Comparison of ENCODE assay signal across 8 cellular contexts in the genomic region with DNA sequence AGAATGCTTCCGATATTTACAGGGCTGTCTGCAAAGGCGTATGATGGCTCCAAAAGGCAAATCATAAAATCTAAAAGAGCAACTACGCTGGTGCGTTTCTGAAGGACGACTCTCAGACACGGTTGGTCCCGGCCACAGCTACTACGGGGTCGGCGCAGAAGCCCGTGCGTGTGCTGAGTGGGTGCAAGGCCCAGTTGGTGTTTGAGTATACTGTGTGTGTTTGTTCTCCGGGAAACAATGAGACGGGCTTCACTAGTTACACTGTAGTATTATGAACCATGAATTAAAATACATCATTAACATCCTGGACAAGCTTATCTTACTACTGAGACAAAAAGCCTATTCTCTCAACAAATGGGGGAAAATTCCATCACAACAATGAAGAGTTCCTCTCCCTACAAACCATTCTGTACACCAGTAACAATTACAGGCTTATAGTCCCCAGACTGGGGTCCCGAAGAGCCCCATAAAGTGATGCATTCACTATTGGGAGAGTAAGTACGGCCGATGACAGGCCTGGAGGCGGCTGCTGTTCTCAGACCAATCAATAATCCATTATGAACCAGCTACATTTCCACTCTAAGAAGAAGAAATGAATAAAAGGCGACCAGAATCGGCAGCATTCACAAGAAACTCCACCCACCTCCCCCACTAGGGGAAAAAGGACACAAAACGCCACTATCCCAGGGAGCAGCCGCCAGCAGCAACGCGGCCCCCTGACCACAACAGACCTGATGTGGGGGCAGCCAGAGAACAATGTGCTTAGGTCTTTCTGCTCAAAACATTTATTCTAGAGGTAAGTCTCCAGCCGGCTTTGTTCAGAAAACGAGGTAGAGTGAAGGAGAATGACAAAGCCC. TPM values are rescaled to one million over a fixed set of nuclear protein-coding genes. Genes with fewer than 3 reads are reported as not detected.
DNase-seq lines count a peak whose midpoint lies in the region; ATAC-seq and TF ChIP-seq lines count a peak whose summit lies in the region.

No MANE protein-coding gene starts in this region.

- intact Hi-C loops in CD4-positive, alpha-beta memory T cell (cut with micrococcal nuclease), result loop anchor here (5.0 kb wide), 1 partner anchor 46 kb away; the partner anchor contains the start of gene ZNF516
- intact Hi-C loops in right cardiac atrium (cut with DNase I), result loop anchor here in 1 of 4 donors (5.0 kb wide), 1 partner anchor 41 kb away; no protein-coding TSS in a partner anchor
- intact Hi-C loops in sigmoid colon (cut with DNase I), result loop anchor here (2.0 kb wide), 1 partner anchor 41 kb away; no protein-coding TSS in a partner anchor

- peaks cover 14 to 38% (median 25%) of the 10 kb centered on the region in 4 donors for H3K4me1 Mint-ChIP-seq in CD4-positive, alpha-beta memory T cell
- H3K4me1 Mint-ChIP-seq in activated naive CD8-positive, alpha-beta T cell treated with anti-CD3 and anti-CD28 coated beads for 36 hours, result peaks cover 44% of the 10 kb centered on the region

- peak overlapping the region in 1 of 2 donors; percentile 54 for H3K4me3 ChIP-seq in CD4-positive, alpha-beta memory T cell (ENCODE audit: low read length in 2 of 2)
- peak overlapping the region; percentile 60 for H3K4me3 ChIP-seq in right cardiac atrium (ENCODE audit: low read length)
- H3K4me3 ChIP-seq in sigmoid colon, result peak overlapping the region; percentile 40 to 64 (median 59)

- peak overlapping the region; percentile 83 to 92 (median 88) for H3K4me3 Mint-ChIP-seq in CD4-positive, alpha-beta memory T cell
- H3K4me3 Mint-ChIP-seq in activated naive CD8-positive, alpha-beta T cell treated with anti-CD3 and anti-CD28 coated beads for 36 hours, result peak overlapping the region; percentile 82

- H3K36me3 ChIP-seq in CD4-positive, alpha-beta memory T cell (ENCODE audit: insufficient read depth, low read length), result no peaks in the 10 kb centered on the region
- H3K36me3 ChIP-seq in sigmoid colon, result no peaks in the 10 kb centered on the region

- H3K4me1 ChIP-seq in CD4-positive, alpha-beta memory T cell (ENCODE audit: insufficient read depth, low read length), result peaks cover 13% of the 10 kb centered on the region
- H3K4me1 ChIP-seq in right cardiac atrium (ENCODE audit: control insufficient read depth, insufficient read depth, low read length) (peaks cover 4% of the 10 kb centered on the region), sigmoid colon (peaks cover 0 to 92% (median 68%) of the 10 kb centered on the region in 4 donors)

- H3K27ac ChIP-seq in CD4-positive, alpha-beta memory T cell (ENCODE audit: low read depth, low read length), result no peak overlapping the region
- peak overlapping the region; percentile 84 for H3K27ac ChIP-seq in right cardiac atrium (ENCODE audit: low read length)
- peak overlapping the region; percentile 79 to 89 (median 86) for H3K27ac ChIP-seq in sigmoid colon

- ATAC-seq in HG03175 (IDR thresholded peaks at IDR 0.05; ENCODE audit: unreplicated experiment) (peak; percentile 54), right cardiac atrium (peak; percentile 58 to 65), HG03045 (IDR thresholded peaks at IDR 0.05; ENCODE audit: unreplicated experiment) (no peak)

- POLR2A ChIA-PET in CD4-positive, alpha-beta memory T cell (lab: Charles Lee; ENCODE audit: partially characterized antibody), result no interaction called here

- no peak for TF ChIP-seq POLR2A in sigmoid colon (IDR thresholded peaks at IDR 0.05)

- H3K36me3 Mint-ChIP-seq in CD4-positive, alpha-beta memory T cell, result no peaks in the 10 kb centered on the region
- peaks cover 6% of the 10 kb centered on the region for H3K36me3 Mint-ChIP-seq in activated naive CD8-positive, alpha-beta T cell treated with anti-CD3 and anti-CD28 coated beads for 36 hours

- peaks cover 23 to 30% of the 10 kb centered on the region in 2 donors for H3K27me3 Mint-ChIP-seq in CD4-positive, alpha-beta memory T cell
- no peaks in the 10 kb centered on the region for H3K27me3 Mint-ChIP-seq in activated naive CD8-positive, alpha-beta T cell treated with anti-CD3 and anti-CD28 coated beads for 36 hours

- DNase-seq in CD4-positive, alpha-beta memory T cell, result no peak
- DNase-seq in activated naive CD8-positive, alpha-beta T cell treated with anti-CD3 and anti-CD28 coated beads for 36 hours, result no peak
- peak in 1 of 3 donors; percentile 51 for DNase-seq in right cardiac atrium
- DNase-seq in sigmoid colon, result peak; percentile 63
- no peak for DNase-seq in kidney glomerular epithelial cell (lab: John Stamatoyannopoulos, UW)
- DNase-seq in activated effector memory CD4-positive, alpha-beta T cell treated with Interleukin-2 at 50 U/mL for 16 hours, result no peak

- CTCF ChIA-PET in CD4-positive, alpha-beta memory T cell (lab: Charles Lee; ENCODE audit: partially characterized antibody), result interaction anchor here (2.0 kb wide), 1 partner anchor 53 kb away, joined by 6 read pairs; no protein-coding TSS in a partner anchor

- peak overlapping the region in 2 of 7 donors; percentile 19 to 52 for H3K27ac Mint-ChIP-seq in CD4-positive, alpha-beta memory T cell
- peak overlapping the region; percentile 86 for H3K27ac Mint-ChIP-seq in activated naive CD8-positive, alpha-beta T cell treated with anti-CD3 and anti-CD28 coated beads for 36 hours

- no peaks in the 10 kb centered on the region for H3K27me3 ChIP-seq in CD4-positive, alpha-beta memory T cell (ENCODE audit: insufficient read depth, low read length)
- H3K27me3 ChIP-seq in right cardiac atrium (ENCODE audit: control insufficient read depth, insufficient read depth), result no peaks in the 10 kb centered on the region
- H3K27me3 ChIP-seq in sigmoid colon, result no peaks in the 10 kb centered on the region

- no peak for TF ChIP-seq EP300 in sigmoid colon (IDR thresholded peaks at IDR 0.05)

- peak in 1 of 4 experiments; percentile 11 for TF ChIP-seq CTCF in sigmoid colon (IDR thresholded peaks at IDR 0.05)

- no peaks in the 10 kb centered on the region for H3K9me3 Mint-ChIP-seq in CD4-positive, alpha-beta memory T cell
- H3K9me3 Mint-ChIP-seq in activated naive CD8-positive, alpha-beta T cell treated with anti-CD3 and anti-CD28 coated beads for 36 hours, result no peaks in the 10 kb centered on the region

- no peaks in the 10 kb centered on the region for H3K9me3 ChIP-seq in CD4-positive, alpha-beta memory T cell (ENCODE audit: control insufficient read depth in 1 of 2, low read length in 2 of 2)
- no peaks in the 10 kb centered on the region for H3K9me3 ChIP-seq in right cardiac atrium (ENCODE audit: control insufficient read depth, low read length)
- no peaks in the 10 kb centered on the region for H3K9me3 ChIP-seq in sigmoid colon

- 33% methylated on average over 26 of the region's 26 CpGs for WGBS in right cardiac atrium
- 37 to 41% methylated on average over 26 of the region's 26 CpGs for WGBS in sigmoid colon, 2 donors

RNA-seq across cellular contexts. Expression of gene ZNF516, which starts 43.3 kb away (rescaled TPM):
- total RNA-seq in CD4-positive, alpha-beta memory T cell, result 1 to 10 TPM; 7.7 to 9.9 TPM
- polyA plus RNA-seq in CD4-positive, alpha-beta memory T cell, result 1 to 10 TPM in 1 of 2 donors, under 1 TPM in 1; 0.25 to 2.2 TPM
- total RNA-seq in activated naive CD8-positive, alpha-beta T cell treated with anti-CD3 and anti-CD28 coated beads for 36 hours, result 1 to 10 TPM; 6.5 to 8.6 TPM
- total RNA-seq in right cardiac atrium (10 to 100 TPM; 11.0 to 16.2 (median 12.3) TPM), sigmoid colon (10 to 100 TPM; 24.3 to 29.9 (median 26.9) TPM)
- polyA plus RNA-seq in right cardiac atrium (4.8 TPM), sigmoid colon (1 to 10 TPM; 2.1 to 6.1 (median 2.4) TPM)
